Comparison of ENCODE assay signal across 8 cellular contexts in the genomic region with DNA sequence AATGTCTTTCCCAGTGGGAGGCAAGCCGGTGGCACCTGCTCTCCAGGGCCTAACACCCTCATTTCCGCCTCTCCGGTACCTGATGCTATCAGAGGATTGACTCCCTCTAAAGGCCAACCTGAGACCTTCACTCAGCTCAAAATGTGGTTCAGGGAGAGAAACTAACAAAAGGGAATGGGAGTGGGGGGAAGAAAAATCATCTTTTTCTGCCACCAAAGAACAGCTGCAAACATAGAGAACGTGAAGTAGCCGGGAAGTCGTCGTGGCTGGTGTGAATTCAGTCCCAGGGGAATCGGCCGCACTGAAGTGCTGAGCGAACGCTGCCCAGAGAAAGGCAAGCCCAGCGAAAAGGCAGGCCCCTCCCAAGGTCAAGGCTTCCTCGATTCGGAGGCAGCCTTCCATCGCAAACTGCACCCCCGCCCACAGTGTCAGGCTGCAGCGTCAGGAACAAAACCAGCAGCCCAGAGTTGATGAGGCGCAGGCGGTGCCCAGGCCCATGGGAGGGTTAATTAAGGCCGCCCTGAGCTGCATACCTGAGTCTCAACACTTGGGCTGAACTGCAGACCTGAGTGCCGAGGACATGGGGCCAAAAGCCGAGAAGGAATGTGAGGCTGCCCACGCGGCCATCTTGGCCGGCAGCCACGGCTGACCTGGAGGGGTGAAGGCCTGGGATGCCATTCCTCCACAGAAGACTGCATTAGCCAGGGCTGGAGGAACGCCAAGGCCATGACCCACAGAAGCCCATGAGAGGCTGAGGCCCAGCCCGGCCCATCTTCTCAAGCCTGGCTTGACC.
DNase-seq lines count a peak whose midpoint lies in the region; ATAC-seq and TF ChIP-seq lines count a peak whose summit lies in the region.

No MANE protein-coding gene starts in this region.

- POLR2A ChIA-PET in MCF 10A (lab: Yijun Ruan, JAX), result interaction anchor here (0.9 to 3.1 kb wide), 3 partner anchors 20 to 66 kb away, joined by 3 to 25 read pairs (median 8); no protein-coding TSS in a partner anchor

- ATAC-seq in GM18861 (IDR thresholded peaks at IDR 0.05; ENCODE audit: unreplicated experiment), result no peak

- WGBS in thyroid gland, 2 donors, result 9 to 19% methylated on average over 18 to 28 of the region's 28 CpGs

- no peak for TF ChIP-seq CTCF in MCF 10A (IDR thresholded peaks at IDR 0.05; ENCODE audit: unreplicated experiment)
- peak in 4 of 6 experiments; percentile 28 to 60 (median 44) for TF ChIP-seq CTCF in thyroid gland (IDR thresholded peaks at IDR 0.05)

- TF ChIP-seq POLR2A in thyroid gland (IDR thresholded peaks at IDR 0.05), result peak in 1 of 2 donors; percentile 43

- H3K4me1 Mint-ChIP-seq in MCF 10A (ENCODE audit: insufficient read depth, unreplicated experiment), result peaks cover 24% of the 10 kb centered on the region

- no peak overlapping the region for H3K4me3 ChIP-seq in thyroid gland (replicated peaks in 1 of 3)

- H3K27me3 Mint-ChIP-seq in MCF 10A (ENCODE audit: insufficient read depth, unreplicated experiment), result no peaks in the 10 kb centered on the region

- no peaks in the 10 kb centered on the region for H3K9me3 ChIP-seq in thyroid gland

- no peaks in the 10 kb centered on the region for H3K36me3 Mint-ChIP-seq in MCF 10A (ENCODE audit: insufficient read depth, unreplicated experiment)

- peaks cover 28 to 38% of the 10 kb centered on the region in 2 donors for H3K4me1 ChIP-seq in thyroid gland

- H3K36me3 ChIP-seq in thyroid gland, result no peaks in the 10 kb centered on the region

- DNase-seq in NCI-H187 treated with DMSO at 0.1 percent for 48 hours (lab: John Stamatoyannopoulos, UW) (peak; percentile 83), MCF 10A (ENCODE audit: unreplicated experiment) (peak; percentile 33), thyroid gland (peak; percentile 98), NOMO-1 treated with DMSO at 0.1 percent for 48 hours (lab: John Stamatoyannopoulos, UW; ENCODE audit: unreplicated experiment) (no peak)
- DNase-seq in stimulated activated CD8-positive, alpha-beta memory T cell treated with anti-CD3 and anti-CD28 coated beads, Interleukin-4, amount 100 ng/mL, for 48 hours, result no peak
- DNase-seq in activated CD4-positive, alpha-beta T cell treated with anti-CD3 and anti-CD28 coated beads, Interleukin-2, amount 50 U/mL, for 4 hours, result no peak

- H3K4me3 Mint-ChIP-seq in MCF 10A (ENCODE audit: unreplicated experiment), result no peak overlapping the region

- no TSS peak for BruUV-seq in MCF 10A (replicated peaks; lab: Mats Ljungman, UMichigan)

- H3K27ac ChIP-seq in layer of hippocampus (ENCODE audit: low read depth, low read length) (peak overlapping the region; percentile 52), thyroid gland (peak overlapping the region; percentile 92 to 95 (median 94))

- CTCF ChIA-PET in MCF 10A (lab: Yijun Ruan, JAX), result no interaction called here

- peak overlapping the region; percentile 66 for H3K27ac Mint-ChIP-seq in MCF 10A (ENCODE audit: low read depth, unreplicated experiment)

- H3K9me3 Mint-ChIP-seq in MCF 10A (ENCODE audit: unreplicated experiment), result peaks cover 8% of the 10 kb centered on the region

- intact Hi-C loops in MCF 10A (cut with micrococcal nuclease) (no loop called here), thyroid gland (cut with DNase I) (no loop called here)

- H3K27me3 ChIP-seq in layer of hippocampus (ENCODE audit: control insufficient read depth, insufficient read depth, low read length) (no peaks in the 10 kb centered on the region), thyroid gland (no peaks in the 10 kb centered on the region)

Comparison
In these comparisons a context has a peak if more than half of its experiments do, and no peak if none do; other contexts are left out.
1. DNase-seq: peak in NCI-H187 treated with DMSO at 0.1 percent for 48 hours (single experiment), MCF 10A (single experiment) and thyroid gland (2 of 2); none in stimulated activated CD8-positive, alpha-beta memory T cell treated with anti-CD3 and anti-CD28 coated beads, Interleukin-4, amount 100 ng/mL, for 48 hours (single experiment), activated CD4-positive, alpha-beta T cell treated with anti-CD3 and anti-CD28 coated beads, Interleukin-2, amount 50 U/mL, for 4 hours (0 of 2) and NOMO-1 treated with DMSO at 0.1 percent for 48 hours (single experiment).